19 cellular contexts compared by ENCODE assay signal in the genomic region with DNA sequence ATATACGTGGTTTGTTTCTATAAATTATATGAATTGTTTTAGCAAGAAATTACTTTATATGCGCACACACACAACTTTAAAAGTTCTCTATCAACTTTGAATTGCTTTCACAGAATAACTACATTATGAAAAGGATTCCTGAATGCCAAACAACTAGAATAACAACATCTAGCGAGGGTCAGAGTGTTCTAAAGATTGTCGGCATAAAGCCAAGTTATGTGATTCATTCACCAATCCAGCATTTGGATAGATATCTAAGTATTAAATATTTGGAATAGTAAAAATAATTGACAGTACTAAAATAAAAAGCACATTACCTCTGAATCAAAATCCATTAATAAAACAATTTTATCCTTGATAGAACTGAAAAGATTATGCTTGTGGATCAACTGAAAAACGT.
"Had no signal": no experiment of that assay in that cellular context is flagged by ENCODE, and none has a peak within 500 bp of the region (broad histone marks: within the 10 kb centered on the region; RNA-seq: fewer than 3 reads in every experiment).

No MANE protein-coding gene starts in this region.

- ATAC-seq: activated CD4-positive, CD25-positive, alpha-beta regulatory T cell treated with anti-CD3 and anti-CD28 coated beads, Interleukin-2, amount 50 U/mL, for 24 hours; activated CD8-positive, alpha-beta T cell treated with anti-CD3 and anti-CD28 coated beads, Interleukin-2, amount 10 ng/mL, durations not matched to agents 7 days and 5 days; effector memory CD8-positive, alpha-beta T cell; left colon had no signal

- H3K4me3 ChIP-seq: hepatocyte, lung, thyroid gland had no signal

- H3K4me2 ChIP-seq: hepatocyte had no signal

- H3K27ac ChIP-seq: epithelial cell of prostate, hepatocyte, thyroid gland had no signal

- H3K9me3 ChIP-seq: thyroid gland had no signal

- H3K27me3 ChIP-seq: hepatocyte, thyroid gland had no signal

- DNase-seq: activated CD4-positive, alpha-beta T cell treated with anti-CD3 and anti-CD28 coated beads, Interleukin-2, amount 10 ng/mL, durations not matched to agents 7 days and 5 days; activated CD8-positive, alpha-beta T cell treated with anti-CD3 and anti-CD28 coated beads, Interleukin-2, amount 10 ng/mL, durations not matched to agents 7 days and 5 days; activated naive CD4-positive, alpha-beta T cell treated with anti-CD3 and anti-CD28 coated beads for 36 hours; activated T-cell treated with anti-CD3 and anti-CD28 coated beads, Interleukin-2, amount 50 U/mL, for 24 hours; effector memory CD8-positive, alpha-beta T cell; left colon; midbrain; nephron progenitor cell; occipital lobe; retina; stimulated activated CD4-positive, alpha-beta T cell treated with anti-CD3 and anti-CD28 coated beads, Interleukin-12 subunit alpha, Interleukin-12 subunit beta, amount 100 ng/mL, for 4 hours; stimulated activated CD4-positive, alpha-beta T cell treated with anti-CD3 and anti-CD28 coated beads, Interleukin-1b, Interleukin-23, amount 100 ng/mL, for 48 hours; stimulated activated CD8-positive, alpha-beta memory T cell treated with anti-CD3 and anti-CD28 coated beads, Interleukin-4, amount 100 ng/mL, for 48 hours; stimulated activated naive CD4-positive, alpha-beta T cell; thyroid gland had no signal

- H2AFZ ChIP-seq: hepatocyte had no signal
